Comparison of ENCODE assay signal across 11 cellular contexts in the genomic region with DNA sequence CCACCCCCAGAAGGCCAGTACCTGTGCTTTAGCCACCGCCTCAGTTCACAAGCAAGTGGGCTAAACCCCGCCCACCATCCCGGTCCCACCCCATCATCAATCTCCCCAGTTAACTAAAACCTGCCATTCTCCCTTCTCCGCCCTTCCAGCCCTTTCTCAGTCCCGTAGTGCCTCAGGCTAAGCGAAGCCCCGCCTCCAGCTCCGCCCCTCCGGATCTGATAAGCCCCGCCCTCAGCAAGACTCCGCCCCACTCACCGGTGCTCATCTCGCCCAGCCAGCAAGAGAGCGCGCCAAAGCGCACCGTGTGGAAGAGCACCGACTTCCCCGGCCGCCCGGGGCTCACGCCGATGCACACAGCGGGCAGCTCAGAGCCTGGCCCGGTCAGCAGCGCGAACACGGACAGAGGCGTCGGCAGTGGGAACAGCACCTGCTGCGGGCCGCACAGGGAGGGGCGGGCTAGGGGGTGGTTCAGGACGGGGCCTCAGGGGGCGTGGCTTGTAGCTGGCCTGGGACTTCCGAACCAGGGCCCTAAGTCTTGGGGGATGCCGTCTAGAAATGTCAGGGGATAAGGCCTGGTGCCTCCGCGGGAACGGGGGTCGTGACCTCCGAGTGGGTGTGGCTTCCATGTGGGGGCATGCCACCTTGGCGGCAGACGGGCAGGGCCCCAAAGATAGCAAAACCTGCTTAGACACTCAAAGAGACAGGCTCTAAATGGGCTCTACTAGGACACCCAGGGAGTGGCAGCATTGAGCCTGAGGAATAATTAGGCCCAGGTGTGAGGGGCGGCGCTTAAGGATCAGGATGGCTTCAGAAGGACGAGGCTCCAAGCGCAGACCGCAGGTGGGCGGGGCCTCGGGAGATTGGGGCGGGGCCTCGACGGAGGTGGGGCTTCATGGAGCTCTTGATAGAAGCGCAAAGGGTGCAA. TPM values are rescaled to one million over a fixed set of nuclear protein-coding genes. Genes with fewer than 3 reads are reported as not detected.
DNase-seq lines count a peak whose midpoint lies in the region; ATAC-seq and TF ChIP-seq lines count a peak whose summit lies in the region.
"Had no signal": no experiment of that assay in that cellular context is flagged by ENCODE, and none has a peak within 500 bp of the region (broad histone marks: within the 10 kb centered on the region; RNA-seq: fewer than 3 reads in every experiment).

No MANE protein-coding gene starts in this region.

- no peaks in the 10 kb centered on the region for H3K27me3 ChIP-seq in WERI-Rb-1 (ENCODE audit: insufficient read depth, low read depth, severe bottlenecking)
- no peaks in the 10 kb centered on the region for H3K27me3 ChIP-seq in hepatocyte
- H3K27me3 ChIP-seq in tibial nerve, result peaks cover 0 to 14% of the 10 kb centered on the region in 2 donors
- H3K27me3 ChIP-seq: SJSA1, vagina had no signal

- H4K20me1 ChIP-seq in hepatocyte (ENCODE audit: insufficient read depth, poor library complexity, severe bottlenecking), result no peaks in the 10 kb centered on the region

- H3K9me3 ChIP-seq in WERI-Rb-1 (ENCODE audit: severe bottlenecking) (no peaks in the 10 kb centered on the region), hepatocyte (ENCODE audit: low read depth) (no peaks in the 10 kb centered on the region), tibial nerve (no peaks in the 10 kb centered on the region)
- H3K9me3 ChIP-seq: SJSA1, vagina had no signal

- no peaks in the 10 kb centered on the region for H3K79me2 ChIP-seq in hepatocyte

- peak; percentile 24 for DNase-seq in activated naive CD4-positive, alpha-beta T cell treated with Interleukin-2 at 50 U/mL for 16 hours
- no peak for DNase-seq in activated naive CD4-positive, alpha-beta T cell (lab: John Stamatoyannopoulos, UW)
- DNase-seq in WERI-Rb-1, result peak; percentile 37
- DNase-seq in hepatocyte (ENCODE audit: low spot score), result peak; percentile 77
- peak; percentile 37 to 58 for DNase-seq in stimulated activated CD4-positive, alpha-beta T cell treated with anti-CD3 and anti-CD28 coated beads, Interleukin-2, amount 100 ng/mL, for 24 hours
- no peak for DNase-seq in OCI-M1 (lab: John Stamatoyannopoulos, UW)
- DNase-seq in tibial nerve (ENCODE audit: low spot score in 2 of 2), result no peak

- H3K4me2 ChIP-seq in hepatocyte, result peak overlapping the region; percentile 76

- no peak overlapping the region for H3K27ac ChIP-seq in WERI-Rb-1
- no peak overlapping the region for H3K27ac ChIP-seq in hepatocyte
- no peak overlapping the region for H3K27ac ChIP-seq in tibial nerve
- H3K27ac ChIP-seq: SJSA1, vagina had no signal

- no peak for TF ChIP-seq POLR2A in tibial nerve (IDR thresholded peaks at IDR 0.05)

- H3K4me1 ChIP-seq in hepatocyte (ENCODE audit: insufficient read depth) (no peaks in the 10 kb centered on the region), tibial nerve (peaks cover 0 to 10% (median 0%) of the 10 kb centered on the region in 4 donors)
- H3K4me1 ChIP-seq: SJSA1 had no signal

- no peak overlapping the region for H3K4me3 ChIP-seq in WERI-Rb-1 (ENCODE audit: low read depth, low read length)
- H3K4me3 ChIP-seq in hepatocyte, result no peak overlapping the region
- H3K4me3 ChIP-seq in tibial nerve, result peak overlapping the region in 1 of 4 donors; percentile 16
- H3K4me3 ChIP-seq: SJSA1 had no signal

- no peak overlapping the region for H2AFZ ChIP-seq in hepatocyte

- no peak for TF ChIP-seq CTCF in WERI-Rb-1 (IDR thresholded peaks at IDR 0.05; ENCODE audit: low read depth, low read length)
- TF ChIP-seq CTCF in hepatocyte (IDR thresholded peaks at IDR 0.05; ENCODE audit: poor library complexity), result no peak
- no peak for TF ChIP-seq CTCF in tibial nerve (IDR thresholded peaks at IDR 0.05)

- H3K36me3 ChIP-seq in WERI-Rb-1 (no peaks in the 10 kb centered on the region), hepatocyte (replicated peaks; ENCODE audit: insufficient read depth, low read depth) (no peaks in the 10 kb centered on the region), tibial nerve (peaks cover 0 to 7% (median 0%) of the 10 kb centered on the region in 3 donors)
- H3K36me3 ChIP-seq: SJSA1, vagina had no signal

- no peak for TF ChIP-seq EP300 in tibial nerve (IDR thresholded peaks at IDR 0.05)

- no peaks in the 10 kb centered on the region for H3K9me2 ChIP-seq in hepatocyte (replicated peaks; ENCODE audit: insufficient read depth)

- ATAC-seq in HG02642 (IDR thresholded peaks at IDR 0.05; ENCODE audit: poor library complexity, unreplicated experiment), result no peak

- WGBS in hepatocyte (ENCODE audit: low lambda C conversion rate, missing lambda C conversion rate), result 9% methylated on average over 49 of the region's 55 CpGs
- WGBS in tibial nerve, 2 donors, result 22 to 25% methylated on average over 55 of the region's 55 CpGs

RNA-seq across cellular contexts. Expression of a gene that starts 21.4 kb away (rescaled TPM):
- total RNA-seq in hepatocyte, result 0.57 and 0.96 TPM in 2 replicates
- polyA plus RNA-seq in hepatocyte, result 2.6 and 4.5 TPM in 2 replicates
- 10 to 100 TPM in 1 of 4 donors, 1 to 10 TPM in 3; 2.5 to 10.0 (median 8.8) TPM for total RNA-seq in tibial nerve
- total RNA-seq: glomerular endothelial cell, SJSA1 had no signal

RNA-seq across cellular contexts. Expression of a gene that starts 22.7 kb away (rescaled TPM):
- total RNA-seq in hepatocyte (309 and 354 TPM in 2 replicates), tibial nerve (100 to 1,000 TPM; 326 to 534 (median 466) TPM)
- polyA plus RNA-seq in hepatocyte, result 170 and 171 TPM in 2 replicates

RNA-seq across cellular contexts. Expression of a gene that starts 51.1 kb away (rescaled TPM):
- total RNA-seq in hepatocyte (278 and 321 TPM in 2 replicates), tibial nerve (100 to 1,000 TPM; 342 to 463 (median 382) TPM)
- 54.4 and 59.3 TPM in 2 replicates for polyA plus RNA-seq in hepatocyte

Comparison
In these comparisons a context has a peak if more than half of its experiments do, and no peak if none do; other contexts are left out.
1. DNase-seq: peak in activated naive CD4-positive, alpha-beta T cell treated with Interleukin-2 at 50 U/mL for 16 hours (single experiment), WERI-Rb-1 (single experiment), hepatocyte (single experiment) and stimulated activated CD4-positive, alpha-beta T cell treated with anti-CD3 and anti-CD28 coated beads, Interleukin-2, amount 100 ng/mL, for 24 hours (2 of 2); none in activated naive CD4-positive, alpha-beta T cell (0 of 4), OCI-M1 (single experiment) and tibial nerve (0 of 2).